1 cellular context compared by ENCODE assay signal in the genomic region with DNA sequence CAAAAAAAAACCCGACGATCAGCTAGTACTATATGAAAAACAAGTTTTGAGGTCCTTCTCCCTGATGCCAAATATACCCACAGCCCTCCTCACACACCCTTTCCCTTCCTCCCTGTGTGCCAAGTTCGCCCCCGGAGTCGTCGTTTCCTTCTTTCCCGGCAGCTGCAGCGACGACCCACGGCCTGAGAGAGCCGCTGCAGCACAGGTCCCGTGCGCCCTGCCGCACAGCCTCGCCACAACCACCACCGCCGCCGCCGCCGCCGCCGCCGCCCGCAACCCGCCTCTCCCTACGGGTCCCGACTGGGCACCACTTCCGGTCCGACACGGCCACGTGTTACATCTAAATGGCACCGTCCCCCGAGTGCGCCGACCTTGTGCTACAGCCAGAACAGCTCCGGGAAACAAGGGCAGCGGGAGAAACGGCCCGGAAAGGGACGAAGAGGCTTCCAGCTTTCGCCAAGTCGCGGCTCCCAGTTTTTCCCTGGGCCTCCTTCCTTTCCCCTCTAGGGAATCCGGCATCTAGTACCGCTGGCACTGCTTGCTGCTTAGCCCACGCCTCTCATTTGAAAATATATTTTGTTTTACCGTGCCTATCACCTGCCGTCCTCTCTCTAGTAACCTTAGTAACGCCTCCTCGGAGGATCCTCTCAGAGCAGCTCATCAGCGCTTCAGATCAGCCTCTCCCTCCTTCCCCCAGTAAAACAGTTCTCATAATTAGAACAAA.
A peak's percentile ranks its signal among the peaks of the same experiment; 100 is the strongest.
TF ChIP-seq lines count a peak whose summit lies in the region.

A gene with protein sequence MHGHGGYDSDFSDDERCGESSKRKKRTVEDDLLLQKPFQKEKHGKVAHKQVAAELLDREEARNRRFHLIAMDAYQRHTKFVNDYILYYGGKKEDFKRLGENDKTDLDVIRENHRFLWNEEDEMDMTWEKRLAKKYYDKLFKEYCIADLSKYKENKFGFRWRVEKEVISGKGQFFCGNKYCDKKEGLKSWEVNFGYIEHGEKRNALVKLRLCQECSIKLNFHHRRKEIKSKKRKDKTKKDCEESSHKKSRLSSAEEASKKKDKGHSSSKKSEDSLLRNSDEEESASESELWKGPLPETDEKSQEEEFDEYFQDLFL (minus strand): TSS at position 315 of the 724 bp plus-strand sequence. CDS start 2,486 bp downstream, outside the sequence.

TF ChIP-seq in SK-N-SH treated with all-trans-retinoic acid at 6 μM for 48 hours, 23 proteins besides CTCF, POLR2A, EP300 and RAD21 (continued from another document):
- TF ChIP-seq, protein P1, sequence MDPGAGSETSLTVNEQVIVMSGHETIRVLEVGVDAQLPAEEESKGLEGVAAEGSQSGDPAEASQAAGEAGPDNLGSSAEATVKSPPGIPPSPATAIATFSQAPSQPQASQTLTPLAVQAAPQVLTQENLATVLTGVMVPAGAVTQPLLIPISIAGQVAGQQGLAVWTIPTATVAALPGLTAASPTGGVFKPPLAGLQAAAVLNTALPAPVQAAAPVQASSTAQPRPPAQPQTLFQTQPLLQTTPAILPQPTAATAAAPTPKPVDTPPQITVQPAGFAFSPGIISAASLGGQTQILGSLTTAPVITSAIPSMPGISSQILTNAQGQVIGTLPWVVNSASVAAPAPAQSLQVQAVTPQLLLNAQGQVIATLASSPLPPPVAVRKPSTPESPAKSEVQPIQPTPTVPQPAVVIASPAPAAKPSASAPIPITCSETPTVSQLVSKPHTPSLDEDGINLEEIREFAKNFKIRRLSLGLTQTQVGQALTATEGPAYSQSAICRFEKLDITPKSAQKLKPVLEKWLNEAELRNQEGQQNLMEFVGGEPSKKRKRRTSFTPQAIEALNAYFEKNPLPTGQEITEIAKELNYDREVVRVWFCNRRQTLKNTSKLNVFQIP (CRISPR knock-in tag; IDR thresholded peaks at IDR 0.05; ENCODE audit: borderline replicate concordance, low read depth), result peak; percentile 70; the same call in 1 of the 2 replicates
- TF ChIP-seq BACH2 (CRISPR knock-in tag; IDR thresholded peaks at IDR 0.05; ENCODE audit: borderline replicate concordance), result no peak
- TF ChIP-seq CSDC2 (CRISPR knock-in tag; IDR thresholded peaks at IDR 0.05), result 0 out of 2 replicates have a peak, but pooled peaks have one; percentile 18
